In genomic region chr10:74753295-74754211, GRCh38 we compare ENCODE assay signal across 13 cellular contexts.
A peak's percentile ranks its signal among the peaks of the same experiment; 100 is the strongest.
DNase-seq lines count a peak whose midpoint lies in the region; ATAC-seq and TF ChIP-seq lines count a peak whose summit lies in the region.
"Had no signal": no experiment of that assay in that cellular context is flagged by ENCODE, and none has a peak within 500 bp of the region (broad histone marks: within the 10 kb centered on the region; RNA-seq: fewer than 3 reads in every experiment).

No MANE protein-coding gene starts in this region.

- H3K4me3 ChIP-seq in HEK293 (ENCODE audit: low read depth, low read length) = no peak overlapping the region
- H3K4me3 ChIP-seq in RWPE2 (ENCODE audit: severe bottlenecking) = no peak overlapping the region
- H3K4me3 ChIP-seq in testis = no peak overlapping the region
- no peak overlapping the region for H3K4me3 ChIP-seq in mammary epithelial cell (replicated peaks in 1 of 3; ENCODE audit: insufficient read depth in 1 of 3, low read depth in 2 of 3, low read length in 3 of 3)
- H3K4me3 ChIP-seq in tibial nerve = no peak overlapping the region

- H3K4me1 ChIP-seq in HEK293 (ENCODE audit: control insufficient read depth, insufficient read depth, low read length) = no peaks in the 10 kb centered on the region; the same call in 1 of the 2 replicates
- H3K4me1 ChIP-seq in RWPE2 (ENCODE audit: insufficient read depth, poor library complexity, severe bottlenecking) = no peaks in the 10 kb centered on the region
- H3K4me1 ChIP-seq in testis = no peaks in the 10 kb centered on the region
- H3K4me1 ChIP-seq in mammary epithelial cell (ENCODE audit: insufficient read depth, low read length) = no peaks in the 10 kb centered on the region
- H3K4me1 ChIP-seq in tibial nerve = no peaks in the 10 kb centered on the region

- H3K9me3 ChIP-seq in HEK293 (ENCODE audit: control insufficient read depth, insufficient read depth, low read depth, low read length) = no peaks in the 10 kb centered on the region
- H3K9me3 ChIP-seq in RWPE2 (ENCODE audit: severe bottlenecking) = no peaks in the 10 kb centered on the region
- no peaks in the 10 kb centered on the region for H3K9me3 ChIP-seq in testis
- H3K9me3 ChIP-seq in mammary epithelial cell (replicated peaks; ENCODE audit: insufficient read depth, low read length) = no peaks in the 10 kb centered on the region
- no peaks in the 10 kb centered on the region for H3K9me3 ChIP-seq in tibial nerve

- H3K27me3 ChIP-seq in RWPE2 (ENCODE audit: insufficient read depth, poor library complexity, severe bottlenecking) (no peaks in the 10 kb centered on the region), testis (no peaks in the 10 kb centered on the region), mammary epithelial cell (ENCODE audit: insufficient read depth, low read length) (no peaks in the 10 kb centered on the region), tibial nerve (no peaks in the 10 kb centered on the region)

- H3K9ac ChIP-seq in mammary epithelial cell (ENCODE audit: insufficient read depth, low read length) = no peak overlapping the region

- DNase-seq in RWPE2 (ENCODE audit: low spot score) (no peak), iPS-NIHi11 (ENCODE audit: low spot score) (peak; percentile 46), testis (peak; percentile 23), mammary epithelial cell (no peak), tibial nerve (ENCODE audit: low spot score in 2 of 2) (no peak), anterior cingulate cortex (lab: John Stamatoyannopoulos, UW) (no peak)
- DNase-seq: activated CD4-positive, alpha-beta T cell treated with anti-CD3 and anti-CD28 coated beads, Interleukin-2, amount 50 U/mL, for 48 hours; DMS 273 treated with DMSO at 0.1 percent for 48 hours; effector memory CD4-positive, alpha-beta T cell; NCI-H1417 treated with DMSO at 0.1 percent for 48 hours; small intestine; T-helper 1 cell had no signal

- ATAC-seq in RWPE2 (ENCODE audit: low read depth) = peak; percentile 68

- no peak overlapping the region for H2AFZ ChIP-seq in mammary epithelial cell (ENCODE audit: low read depth, low read length)

- no peaks in the 10 kb centered on the region for H4K20me1 ChIP-seq in mammary epithelial cell (ENCODE audit: insufficient read depth, low read length)

- TF ChIP-seq EP300 in tibial nerve (IDR thresholded peaks at IDR 0.05) = no peak

- H3K79me2 ChIP-seq in mammary epithelial cell (ENCODE audit: insufficient read depth, low read length) = no peaks in the 10 kb centered on the region

- dilution Hi-C loops in mammary epithelial cell (cut with HindIII; ENCODE audit: low sequenced_read_pairs) = no loop called here

- intact Hi-C loops in testis (cut with DNase I; ENCODE audit: low total_unique reads) (no loop called here), mammary epithelial cell (cut with micrococcal nuclease) (loop anchor here (10.0 kb wide), 2 partner anchors 261 to 351 kb away; a partner anchor contains a TSS)

- BruUV-seq in mammary epithelial cell (replicated peaks; lab: Mats Ljungman, UMichigan) = no TSS peak

- CTCF ChIA-PET in HEK293 (lab: Yijun Ruan, JAX) (no interaction called here), mammary epithelial cell (lab: Charles Lee; ENCODE audit: low non-redundant PET) (no interaction called here)

- POLR2A ChIA-PET in HEK293 (lab: Yijun Ruan, JAX) = no interaction called here

- TF ChIP-seq CTCF in HEK293 (tag by site-specific recombination; IDR thresholded peaks at IDR 0.05) = no peak
- TF ChIP-seq CTCF in RWPE2 (IDR thresholded peaks at IDR 0.05; ENCODE audit: poor library complexity, severe bottlenecking) = no peak
- no peak for TF ChIP-seq CTCF in testis (IDR thresholded peaks at IDR 0.05)
- TF ChIP-seq CTCF in mammary epithelial cell (conservative IDR thresholded peaks at IDR 0.05 in 1 of 2, IDR thresholded peaks at IDR 0.05 in 1 of 2; ENCODE audit: extremely low read depth in 1 of 2, insufficient read depth in 1 of 2, low read depth in 1 of 2, low read length in 2 of 2) = no peak
- no peak for TF ChIP-seq CTCF in tibial nerve (IDR thresholded peaks at IDR 0.05)

- no peak overlapping the region for H3K4me2 ChIP-seq in mammary epithelial cell (ENCODE audit: insufficient read depth, low read depth, low read length)

- TF ChIP-seq POLR2A in testis (IDR thresholded peaks at IDR 0.05) (no peak), tibial nerve (IDR thresholded peaks at IDR 0.05) (no peak)

- H3K27ac ChIP-seq in HEK293 (ENCODE audit: extremely low read depth, low read depth, low read length) (no peak overlapping the region), RWPE2 (ENCODE audit: poor library complexity, severe bottlenecking) (no peak overlapping the region), testis (no peak overlapping the region), mammary epithelial cell (ENCODE audit: insufficient read depth, low read depth, low read length) (no peak overlapping the region), tibial nerve (no peak overlapping the region)

- 52 to 62% methylated on average over 15 to 18 of the region's 18 CpGs for whole genome bisulfite sequencing in testis, 2 donors
- WGBS in mammary epithelial cell (ENCODE audit: low coverage, missing lambda C conversion rate) = 81% methylated on average over 16 of the region's 18 CpGs
- 56 to 62% methylated on average over 18 of the region's 18 CpGs for WGBS in tibial nerve, 2 donors

- H3K36me3 ChIP-seq in HEK293 (ENCODE audit: control insufficient read depth in 2 of 2, insufficient read depth in 1 of 2, low read length in 2 of 2) = no peaks in the 10 kb centered on the region
- no peaks in the 10 kb centered on the region for H3K36me3 ChIP-seq in RWPE2 (ENCODE audit: low read depth)
- H3K36me3 ChIP-seq in testis (ENCODE audit: low read depth, missing control alignments) = no peaks in the 10 kb centered on the region
- H3K36me3 ChIP-seq in mammary epithelial cell (ENCODE audit: insufficient read depth, low read length) = no peaks in the 10 kb centered on the region
- no peaks in the 10 kb centered on the region for H3K36me3 ChIP-seq in tibial nerve

- in situ Hi-C loops in mammary epithelial cell (cut with MboI; ENCODE audit: low sequenced_read_pairs in 2 of 2) = no loop called here

TF ChIP-seq in HEK293, 187 proteins besides CTCF, POLR2A, EP300 and RAD21 (continues in another document):
- TF ChIP-seq FEZF1 (tag by site-specific recombination; IDR thresholded peaks at IDR 0.05) (peak; percentile 68), ZNF677 (tag by site-specific recombination; IDR thresholded peaks at IDR 0.05) (no peak), ZNF24 (tag by site-specific recombination; IDR thresholded peaks at IDR 0.05) (no peak), ZNF184 (tag by site-specific recombination; IDR thresholded peaks at IDR 0.05) (no peak), ZNF157 (tag by site-specific recombination; IDR thresholded peaks at IDR 0.05) (no peak), ZNF501 (tag by site-specific recombination; IDR thresholded peaks at IDR 0.05) (no peak), ZNF202 (tag by site-specific recombination; IDR thresholded peaks at IDR 0.05; ENCODE audit: borderline replicate concordance) (no peak), ZNF175 (tag by site-specific recombination; IDR thresholded peaks at IDR 0.05) (no peak), WT1 (tag by site-specific recombination; IDR thresholded peaks at IDR 0.05) (no peak), ZNF664 (tag by site-specific recombination; IDR thresholded peaks at IDR 0.05) (no peak), ZNF623 (tag by site-specific recombination; IDR thresholded peaks at IDR 0.05) (no peak), ZNF133 (tag by site-specific recombination; IDR thresholded peaks at IDR 0.05) (0 out of 2 replicates have a peak, but pooled peaks have one; percentile 12), ZNF138 (tag by site-specific recombination; IDR thresholded peaks at IDR 0.05; ENCODE audit: borderline replicate concordance) (no peak), HOXA7 (CRISPR knock-in tag; IDR thresholded peaks at IDR 0.05; ENCODE audit: borderline replicate concordance) (no peak), ZNF777 (tag by site-specific recombination; IDR thresholded peaks at IDR 0.05; ENCODE audit: borderline replicate concordance) (no peak), ZSCAN18 (tag by site-specific recombination; IDR thresholded peaks at IDR 0.05) (no peak), ZEB2 (tag by site-specific recombination; IDR thresholded peaks at IDR 0.05) (no peak), ZNF785 (tag by site-specific recombination; IDR thresholded peaks at IDR 0.05) (no peak)
- TF ChIP-seq, protein P1, sequence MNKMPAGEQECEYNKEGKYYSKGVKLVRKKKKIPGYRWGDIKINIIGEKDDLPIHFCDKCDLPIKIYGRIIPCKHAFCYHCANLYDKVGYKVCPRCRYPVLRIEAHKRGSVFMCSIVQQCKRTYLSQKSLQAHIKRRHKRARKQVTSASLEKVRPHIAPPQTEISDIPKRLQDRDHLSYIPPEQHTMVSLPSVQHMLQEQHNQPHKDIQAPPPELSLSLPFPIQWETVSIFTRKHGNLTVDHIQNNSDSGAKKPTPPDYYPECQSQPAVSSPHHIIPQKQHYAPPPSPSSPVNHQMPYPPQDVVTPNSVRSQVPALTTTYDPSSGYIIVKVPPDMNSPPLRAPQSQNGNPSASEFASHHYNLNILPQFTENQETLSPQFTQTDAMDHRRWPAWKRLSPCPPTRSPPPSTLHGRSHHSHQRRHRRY (tag by site-specific recombination; IDR thresholded peaks at IDR 0.05) = no peak
- TF ChIP-seq, protein P2, sequence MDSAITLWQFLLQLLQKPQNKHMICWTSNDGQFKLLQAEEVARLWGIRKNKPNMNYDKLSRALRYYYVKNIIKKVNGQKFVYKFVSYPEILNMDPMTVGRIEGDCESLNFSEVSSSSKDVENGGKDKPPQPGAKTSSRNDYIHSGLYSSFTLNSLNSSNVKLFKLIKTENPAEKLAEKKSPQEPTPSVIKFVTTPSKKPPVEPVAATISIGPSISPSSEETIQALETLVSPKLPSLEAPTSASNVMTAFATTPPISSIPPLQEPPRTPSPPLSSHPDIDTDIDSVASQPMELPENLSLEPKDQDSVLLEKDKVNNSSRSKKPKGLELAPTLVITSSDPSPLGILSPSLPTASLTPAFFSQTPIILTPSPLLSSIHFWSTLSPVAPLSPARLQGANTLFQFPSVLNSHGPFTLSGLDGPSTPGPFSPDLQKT (IDR thresholded peaks at IDR 0.05; ENCODE audit: borderline replicate concordance, low read depth, low read length) = no peak

Comparison
In these comparisons a context has a peak if more than half of its experiments do, and no peak if none do; other contexts are left out.
1. DNase-seq: peak in iPS-NIHi11 (single experiment) and testis (single experiment); none in RWPE2 (single experiment), mammary epithelial cell (single experiment), tibial nerve (0 of 2) and anterior cingulate cortex (0 of 58).